In genomic region chr20:44584103-44584690, GRCh38 we compare ENCODE assay signal across 11 cellular contexts. TPM values are rescaled to one million over a fixed set of nuclear protein-coding genes. Genes with fewer than 3 reads are reported as not detected.
A peak's percentile ranks its signal among the peaks of the same experiment; 100 is the strongest.
DNase-seq lines count a peak whose midpoint lies in the region; FAIRE-seq and TF ChIP-seq lines count a peak whose summit lies in the region.
"Had no signal": no experiment of that assay in that cellular context is flagged by ENCODE, and none has a peak within 500 bp of the region (broad histone marks: within the 10 kb centered on the region; RNA-seq: fewer than 3 reads in every experiment).

No MANE protein-coding gene starts in this region.

- H3K27me3 ChIP-seq in ascending aorta (no peaks in the 10 kb centered on the region), transverse colon (no peaks in the 10 kb centered on the region)

- intact Hi-C loops in ascending aorta (cut with DNase I) = no loop called here
- intact Hi-C loops in transverse colon (cut with DNase I; ENCODE audit: low total_unique reads) = no loop called here

- H3K4me3 Mint-ChIP-seq in mesothelial cell of epicardium = peak overlapping the region; percentile 22
- H3K4me3 Mint-ChIP-seq: activated naive CD8-positive, alpha-beta T cell had no signal

- H3K4me3 ChIP-seq in ascending aorta = peak overlapping the region; percentile 10 to 61
- peak overlapping the region in 2 of 4 donors; percentile 13 to 45 for H3K4me3 ChIP-seq in transverse colon

- H3K27ac ChIP-seq in ascending aorta (peak overlapping the region; percentile 82 to 93), transverse colon (peak overlapping the region; percentile 80 to 87 (median 86))
- H3K27ac ChIP-seq: KMS-11 had no signal

- TF ChIP-seq CTCF in ascending aorta (IDR thresholded peaks at IDR 0.05) (no peak), mesothelial cell of epicardium (IDR thresholded peaks at IDR 0.05; ENCODE audit: unreplicated experiment) (no peak), transverse colon (IDR thresholded peaks at IDR 0.05) (no peak)

- H3K27me3 Mint-ChIP-seq in mesothelial cell of epicardium (ENCODE audit: low read depth) = no peaks in the 10 kb centered on the region
- H3K27me3 Mint-ChIP-seq: activated naive CD8-positive, alpha-beta T cell had no signal

- peaks cover 4% of the 10 kb centered on the region for H3K36me3 Mint-ChIP-seq in mesothelial cell of epicardium
- H3K36me3 Mint-ChIP-seq: activated naive CD8-positive, alpha-beta T cell had no signal

- H3K36me3 ChIP-seq in ascending aorta = no peaks in the 10 kb centered on the region
- H3K36me3 ChIP-seq in transverse colon = no peaks in the 10 kb centered on the region

- in situ Hi-C loops in transverse colon (cut with MboI; ENCODE audit: low pct_ligation_motif_present in 1 of 4, low pct_unique_long_range_greater_than_20kb in 1 of 4, low sequenced_read_pairs in 3 of 4) = no loop called here

- 77 to 81% methylated on average over 4 of the region's 4 CpGs for WGBS in transverse colon (ENCODE audit: low coverage in 1 of 2), 2 donors

- FAIRE-seq in GM18507 (lab: Jason Lieb, UNC) = peak; percentile 12

- TF ChIP-seq EP300 in transverse colon (IDR thresholded peaks at IDR 0.05; ENCODE audit: low read depth) = no peak

- H3K9me3 Mint-ChIP-seq in mesothelial cell of epicardium = no peaks in the 10 kb centered on the region

- peak overlapping the region; percentile 96 for H3K27ac Mint-ChIP-seq in mesothelial cell of epicardium
- H3K27ac Mint-ChIP-seq: activated naive CD8-positive, alpha-beta T cell had no signal

- H3K4me1 Mint-ChIP-seq in mesothelial cell of epicardium = peaks cover 87% of the 10 kb centered on the region

- peaks cover 25 to 39% of the 10 kb centered on the region in 2 donors for H3K4me1 ChIP-seq in ascending aorta
- peaks cover 14 to 64% (median 40%) of the 10 kb centered on the region in 4 donors for H3K4me1 ChIP-seq in transverse colon

- no peaks in the 10 kb centered on the region for H3K9me3 ChIP-seq in ascending aorta
- H3K9me3 ChIP-seq in transverse colon = no peaks in the 10 kb centered on the region

- TF ChIP-seq POLR2A in transverse colon (IDR thresholded peaks at IDR 0.05) = no peak

- no peak for DNase-seq in GM18507 (ENCODE audit: extremely low spot score, insufficient read length, low read depth)
- DNase-seq in ascending aorta (ENCODE audit: low spot score in 2 of 2) = no peak
- no peak for DNase-seq in mesothelial cell of epicardium (ENCODE audit: low spot score in 2 of 2, unreplicated experiment in 2 of 2)
- DNase-seq in transverse colon = no peak
- DNase-seq in hippocampal formation (lab: John Stamatoyannopoulos, UW) = no peak
- no peak for DNase-seq in NCI-H526 treated with DMSO at 0.1 percent for 48 hours (lab: John Stamatoyannopoulos, UW)
- DNase-seq in DMS114 treated with DMSO at 0.1 percent for 48 hours (lab: John Stamatoyannopoulos, UW; ENCODE audit: unreplicated experiment) = no peak
- DNase-seq: NCI-H2107, T1000 had no signal

RNA-seq across cellular contexts. Expression of gene PKIG, which starts 1.8 kb away (rescaled TPM):
- 84.7 TPM for total RNA-seq in ascending aorta
- 50.4 to 59.1 TPM (median 51.6 TPM) in 3 replicates for total RNA-seq in mesothelial cell of epicardium
- 100 to 1,000 TPM in 1 of 4 donors, 10 to 100 TPM in 3; 40.8 to 106 (median 80.4) TPM for total RNA-seq in transverse colon
